28 cellular contexts compared by ENCODE assay signal in the genomic region with DNA sequence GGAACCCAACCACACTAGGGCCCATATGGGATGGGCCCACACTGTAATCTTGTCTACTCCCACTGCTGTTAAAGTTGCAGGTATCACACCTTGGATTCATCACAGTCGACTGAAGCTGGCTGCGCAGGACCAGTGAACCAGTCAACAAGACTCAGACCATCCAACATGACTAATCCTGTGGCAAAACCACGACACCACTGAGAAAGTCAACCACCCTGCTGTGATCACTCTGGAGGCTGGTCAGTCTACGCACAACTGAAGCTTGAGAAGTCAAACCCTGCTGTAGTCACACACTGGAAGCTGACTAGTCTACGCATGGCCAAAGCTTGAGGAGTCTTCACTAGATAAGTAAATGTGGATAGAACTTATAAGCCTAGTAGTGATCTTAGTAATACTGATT. TPM values are rescaled to one million over a fixed set of nuclear protein-coding genes. Genes with fewer than 3 reads are reported as not detected.
DNase-seq lines count a peak whose midpoint lies in the region; ATAC-seq lines count a peak whose summit lies in the region.
"Had no signal": no experiment of that assay in that cellular context is flagged by ENCODE, and none has a peak within 500 bp of the region (broad histone marks: within the 10 kb centered on the region; RNA-seq: fewer than 3 reads in every experiment).

No MANE protein-coding gene starts in this region.

- no peak overlapping the region for H3K9ac ChIP-seq in adipocyte (ENCODE audit: low read length)

- no peaks in the 10 kb centered on the region for H3K27me3 Mint-ChIP-seq in activated CD4-positive, alpha-beta memory T cell treated with anti-CD3 and anti-CD28 coated beads for 36 hours
- H3K27me3 Mint-ChIP-seq in activated CD4-positive, alpha-beta memory T cell treated with anti-CD3 and anti-CD28 coated beads, Interleukin-2, amount 10 ng/mL, durations not matched to agents 7 days and 5 days, result no peaks in the 10 kb centered on the region
- H3K27me3 Mint-ChIP-seq: B cell, progenitor cell of endocrine pancreas had no signal

- intact Hi-C loops in activated CD4-positive, alpha-beta memory T cell treated with anti-CD3 and anti-CD28 coated beads for 36 hours (cut with micrococcal nuclease), result no loop called here

- H3K36me3 ChIP-seq in adipocyte (ENCODE audit: control insufficient read depth, insufficient read depth, low read length, severe bottlenecking), result peaks cover 56% of the 10 kb centered on the region
- H3K36me3 ChIP-seq: MG63 had no signal

- DNase-seq in activated CD4-positive, alpha-beta memory T cell treated with anti-CD3 and anti-CD28 coated beads for 36 hours, result peak; percentile 25
- DNase-seq in activated CD4-positive, alpha-beta memory T cell treated with anti-CD3 and anti-CD28 coated beads, Interleukin-2, amount 10 ng/mL, durations not matched to agents 7 days and 5 days, result no peak
- DNase-seq in adipocyte (ENCODE audit: low read depth) (no peak), renal cortical epithelial cell (ENCODE audit: low read depth) (peak; percentile 76), AG08395 (ENCODE audit: low spot score) (no peak), OCI-M2 (lab: John Stamatoyannopoulos, UW; ENCODE audit: unreplicated experiment) (no peak)
- DNase-seq: activated CD4-positive, alpha-beta T cell treated with anti-CD3 and anti-CD28 coated beads for 48 hours; CD8-positive, alpha-beta memory T cell; gastrocnemius medialis; hippocampal formation; KBM-7; mesenchymal stem cell; MG63; NCI-H1436 treated with DMSO at 0.1 percent for 48 hours; NCI-H446 treated with DMSO at 0.1 percent for 48 hours; sigmoid colon; stimulated activated CD4-positive, alpha-beta T cell treated with anti-CD3 and anti-CD28 coated beads, Interleukin-15, amount 100 ng/mL, for 24 hours had no signal

- no peaks in the 10 kb centered on the region for H3K4me1 Mint-ChIP-seq in activated CD4-positive, alpha-beta memory T cell treated with anti-CD3 and anti-CD28 coated beads for 36 hours (ENCODE audit: low read depth)
- no peaks in the 10 kb centered on the region for H3K4me1 Mint-ChIP-seq in activated CD4-positive, alpha-beta memory T cell treated with anti-CD3 and anti-CD28 coated beads, Interleukin-2, amount 10 ng/mL, durations not matched to agents 7 days and 5 days
- H3K4me1 Mint-ChIP-seq: B cell; CD8-positive, alpha-beta memory T cell had no signal

- peaks cover 54% of the 10 kb centered on the region for H3K36me3 Mint-ChIP-seq in activated CD4-positive, alpha-beta memory T cell treated with anti-CD3 and anti-CD28 coated beads for 36 hours
- H3K36me3 Mint-ChIP-seq in activated CD4-positive, alpha-beta memory T cell treated with anti-CD3 and anti-CD28 coated beads, Interleukin-2, amount 10 ng/mL, durations not matched to agents 7 days and 5 days (ENCODE audit: low read depth), result peaks cover 61% of the 10 kb centered on the region

- peaks cover 59% of the 10 kb centered on the region for H3K9me3 ChIP-seq in adipocyte (ENCODE audit: control insufficient read depth, low read length)
- H3K9me3 ChIP-seq: A549, MG63 had no signal

- H3K4me1 ChIP-seq in adipocyte (ENCODE audit: control insufficient read depth, insufficient read depth, low read length), result no peaks in the 10 kb centered on the region
- H3K4me1 ChIP-seq: gastrocnemius medialis, sigmoid colon, tibial nerve had no signal

- CTCF ChIA-PET in activated CD4-positive, alpha-beta memory T cell treated with anti-CD3 and anti-CD28 coated beads for 36 hours (lab: Charles Lee), result interaction anchor here (1.2 kb wide), 1 partner anchor 101 kb away, joined by 3 read pairs; no protein-coding TSS in a partner anchor
- CTCF ChIA-PET in activated CD4-positive, alpha-beta memory T cell treated with anti-CD3 and anti-CD28 coated beads, Interleukin-2, amount 10 ng/mL, durations not matched to agents 7 days and 5 days (lab: Charles Lee), result no interaction called here

- POLR2A ChIA-PET in activated CD4-positive, alpha-beta memory T cell treated with anti-CD3 and anti-CD28 coated beads for 36 hours (lab: Charles Lee), result interaction anchor here (1.0 to 1.1 kb wide), 2 partner anchors 9 to 31 kb away, joined by 3 to 4 read pairs; a partner anchor contains a TSS
- POLR2A ChIA-PET in activated CD4-positive, alpha-beta memory T cell treated with anti-CD3 and anti-CD28 coated beads, Interleukin-2, amount 10 ng/mL, durations not matched to agents 7 days and 5 days (lab: Charles Lee), result interaction anchor here (1.4 kb wide), 1 partner anchor 32 kb away, joined by 4 read pairs; a partner anchor contains a TSS

- no peak overlapping the region for H3K4me3 Mint-ChIP-seq in activated CD4-positive, alpha-beta memory T cell treated with anti-CD3 and anti-CD28 coated beads for 36 hours
- H3K4me3 Mint-ChIP-seq in activated CD4-positive, alpha-beta memory T cell treated with anti-CD3 and anti-CD28 coated beads, Interleukin-2, amount 10 ng/mL, durations not matched to agents 7 days and 5 days, result no peak overlapping the region
- H3K4me3 Mint-ChIP-seq: B cell; CD8-positive, alpha-beta memory T cell had no signal

- H3K27me3 ChIP-seq in adipocyte (replicated peaks; ENCODE audit: control insufficient read depth, insufficient read depth, low read length), result no peaks in the 10 kb centered on the region
- H3K27me3 ChIP-seq: gastrocnemius medialis, MG63, sigmoid colon, tibial nerve had no signal

- peak overlapping the region; percentile 39 for H3K4me3 ChIP-seq in adipocyte (ENCODE audit: low read length)
- H3K4me3 ChIP-seq: A549, gastrocnemius medialis, MG63, sigmoid colon, tibial nerve had no signal

- peak; percentile 51 for ATAC-seq in GM21423 (IDR thresholded peaks at IDR 0.05; ENCODE audit: unreplicated experiment)
- no peak for ATAC-seq in HG03565 (IDR thresholded peaks at IDR 0.05; ENCODE audit: unreplicated experiment)
- ATAC-seq: A549, gastrocnemius medialis, left lobe of liver had no signal

- no peak overlapping the region for H3K27ac Mint-ChIP-seq in activated CD4-positive, alpha-beta memory T cell treated with anti-CD3 and anti-CD28 coated beads for 36 hours
- H3K27ac Mint-ChIP-seq in activated CD4-positive, alpha-beta memory T cell treated with anti-CD3 and anti-CD28 coated beads, Interleukin-2, amount 10 ng/mL, durations not matched to agents 7 days and 5 days, result no peak overlapping the region
- H3K27ac Mint-ChIP-seq: activated T-helper 2 cell treated with anti-CD3 and anti-CD28 coated beads, Interferon-gamma antibody, Interleukin-2, Interleukin-4, amounts not matched to agents 10 μg/mL and 5 μg/mL and 100 μg/mL, durations not matched to agents 14 hours and 24 hours and 36 hours; B cell; CD8-positive, alpha-beta memory T cell; progenitor cell of endocrine pancreas had no signal

- H3K9me3 Mint-ChIP-seq in activated CD4-positive, alpha-beta memory T cell treated with anti-CD3 and anti-CD28 coated beads for 36 hours, result peaks cover 55% of the 10 kb centered on the region
- H3K9me3 Mint-ChIP-seq in activated CD4-positive, alpha-beta memory T cell treated with anti-CD3 and anti-CD28 coated beads, Interleukin-2, amount 10 ng/mL, durations not matched to agents 7 days and 5 days, result peaks cover 40% of the 10 kb centered on the region

RNA-seq across cellular contexts. Expression of a gene that starts 9.6 kb away (rescaled TPM):
- 10 to 100 TPM; 41.6 to 43.6 TPM for total RNA-seq in activated CD4-positive, alpha-beta memory T cell treated with anti-CD3 and anti-CD28 coated beads for 36 hours
- total RNA-seq in activated CD4-positive, alpha-beta memory T cell treated with anti-CD3 and anti-CD28 coated beads, Interleukin-2, amount 10 ng/mL, durations not matched to agents 7 days and 5 days, result 10 to 100 TPM; 32.0 to 32.1 TPM
- 75.0 and 126 TPM in 2 replicates for total RNA-seq in renal cortical epithelial cell

RNA-seq across cellular contexts. Expression of a gene that starts 31.2 kb away (rescaled TPM):
- total RNA-seq in activated CD4-positive, alpha-beta memory T cell treated with anti-CD3 and anti-CD28 coated beads for 36 hours, result 10 to 100 TPM; 10.3 to 11.0 TPM
- 10 to 100 TPM; 10.7 to 11.6 TPM for total RNA-seq in activated CD4-positive, alpha-beta memory T cell treated with anti-CD3 and anti-CD28 coated beads, Interleukin-2, amount 10 ng/mL, durations not matched to agents 7 days and 5 days
- total RNA-seq in renal cortical epithelial cell, result 35.1 and 37.8 TPM in 2 replicates

RNA-seq across cellular contexts. Expression of a gene that starts 32.2 kb away (rescaled TPM):
- total RNA-seq in activated CD4-positive, alpha-beta memory T cell treated with anti-CD3 and anti-CD28 coated beads for 36 hours, result 1 to 10 TPM; 8.6 to 10.0 TPM
- total RNA-seq in activated CD4-positive, alpha-beta memory T cell treated with anti-CD3 and anti-CD28 coated beads, Interleukin-2, amount 10 ng/mL, durations not matched to agents 7 days and 5 days, result 10 to 100 TPM; 36.5 to 37.1 TPM
- total RNA-seq in renal cortical epithelial cell, result 4.3 and 29.3 TPM in 2 replicates

RNA-seq across cellular contexts. Expression of a gene that starts 53.5 kb away (rescaled TPM):
- total RNA-seq in activated CD4-positive, alpha-beta memory T cell treated with anti-CD3 and anti-CD28 coated beads for 36 hours, result not detected
- not detected for total RNA-seq in activated CD4-positive, alpha-beta memory T cell treated with anti-CD3 and anti-CD28 coated beads, Interleukin-2, amount 10 ng/mL, durations not matched to agents 7 days and 5 days
- total RNA-seq in renal cortical epithelial cell, result not detected in 2 replicates
- total RNA-seq: activated T-helper 2 cell treated with anti-CD3 and anti-CD28 coated beads, Interferon-gamma antibody, Interleukin-2, Interleukin-4, amounts not matched to agents 10 μg/mL and 5 μg/mL and 100 μg/mL, durations not matched to agents 14 hours and 24 hours and 36 hours; B cell; CD8-positive, alpha-beta memory T cell; dermis microvascular lymphatic vessel endothelial cell; gastrocnemius medialis; left lobe of liver; OCI-LY7; progenitor cell of endocrine pancreas; sigmoid colon; T-helper 2 cell treated with Interferon-gamma antibody and Interleukin-4, amounts not matched to agents 100 ng/mL and 5 ng/mL, for 36 hours; tibial nerve had no signal

Comparison
In these comparisons a context has a peak if more than half of its experiments do, and no peak if none do; other contexts are left out.
1. DNase-seq: peak in activated CD4-positive, alpha-beta memory T cell treated with anti-CD3 and anti-CD28 coated beads for 36 hours (single experiment) and renal cortical epithelial cell (single experiment); none in activated CD4-positive, alpha-beta memory T cell treated with anti-CD3 and anti-CD28 coated beads, Interleukin-2, amount 10 ng/mL, durations not matched to agents 7 days and 5 days (single experiment), adipocyte (single experiment), AG08395 (single experiment) and OCI-M2 (single experiment).